In the genomic region with DNA sequence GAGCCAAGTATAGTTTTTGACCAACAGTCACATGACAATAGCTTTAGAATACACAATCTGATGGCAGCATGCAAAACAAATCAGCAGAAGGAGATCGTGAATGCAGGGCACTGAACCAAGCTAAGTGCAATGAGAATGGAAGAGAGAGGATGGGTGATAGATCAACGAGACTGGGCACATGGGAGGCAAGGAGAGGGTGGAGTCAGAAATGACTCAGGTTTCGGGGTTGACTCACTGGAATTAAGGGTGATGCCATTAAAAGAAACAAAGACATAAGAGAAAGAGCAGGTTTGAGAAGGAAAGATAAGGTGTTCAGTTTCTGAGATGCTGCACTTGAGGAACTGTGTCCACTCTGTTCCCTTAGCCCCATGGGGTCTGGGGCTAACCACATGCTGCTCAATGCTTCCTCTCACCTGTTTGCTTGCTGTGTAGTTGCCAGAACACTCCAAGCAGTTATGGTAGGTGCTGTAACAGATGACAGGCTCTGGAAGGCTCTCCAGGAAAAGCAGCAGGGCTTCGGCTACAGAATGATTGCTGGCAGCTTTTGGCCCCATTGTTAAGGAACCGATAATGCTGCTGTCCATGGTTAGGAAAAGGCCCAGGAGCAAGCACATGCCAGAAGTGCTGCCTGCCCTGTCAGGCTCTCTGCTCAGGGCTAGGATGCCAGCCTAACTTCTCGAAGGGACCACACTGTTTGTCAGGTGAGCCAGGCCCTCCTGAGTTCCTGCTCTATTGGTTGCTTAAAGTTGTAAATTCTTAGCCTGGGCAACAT, we compare ENCODE assay signal across 11 cellular contexts. TPM values are rescaled to one million over a fixed set of nuclear protein-coding genes. Genes with fewer than 3 reads are reported as not detected.
DNase-seq lines count a peak whose midpoint lies in the region; ATAC-seq and TF ChIP-seq lines count a peak whose summit lies in the region.
"Had no signal": no experiment of that assay in that cellular context is flagged by ENCODE, and none has a peak within 500 bp of the region (broad histone marks: within the 10 kb centered on the region; RNA-seq: fewer than 3 reads in every experiment).

No MANE protein-coding gene starts in this region.

- H3K9me3 ChIP-seq in CD4-positive, CD25-positive, alpha-beta regulatory T cell (ENCODE audit: control insufficient read depth in 2 of 2, low read length in 2 of 2) = no peaks in the 10 kb centered on the region
- no peaks in the 10 kb centered on the region for H3K9me3 ChIP-seq in smooth muscle cell (replicated peaks; ENCODE audit: low read depth)

- ATAC-seq in CD4-positive, CD25-positive, alpha-beta regulatory T cell (ENCODE audit: low read depth in 2 of 2) = no peak

- no peaks in the 10 kb centered on the region for H3K27me3 ChIP-seq in CD4-positive, CD25-positive, alpha-beta regulatory T cell (ENCODE audit: control insufficient read depth, insufficient read depth, low read length)
- H3K27me3 ChIP-seq in smooth muscle cell (ENCODE audit: low read depth) = no peaks in the 10 kb centered on the region

- H3K36me3 ChIP-seq in CD4-positive, CD25-positive, alpha-beta regulatory T cell (ENCODE audit: control insufficient read depth, insufficient read depth, low read length) = peaks cover 49% of the 10 kb centered on the region
- H3K36me3 ChIP-seq in smooth muscle cell (ENCODE audit: low read depth) = peaks cover 4% of the 10 kb centered on the region

- DNase-seq in CD4-positive, CD25-positive, alpha-beta regulatory T cell = no peak
- DNase-seq in HT1080 (ENCODE audit: low read depth) (peak; percentile 89), smooth muscle cell (lab: John Stamatoyannopoulos, UW; ENCODE audit: unreplicated experiment) (no peak), GDM1 (lab: John Stamatoyannopoulos, UW) (no peak), GF-D8 (lab: John Stamatoyannopoulos, UW) (no peak), NCI-H446 (lab: John Stamatoyannopoulos, UW) (no peak), glutamatergic neuron (no peak)
- DNase-seq: anterior cingulate cortex, NCI-H446 treated with DMSO at 0.1 percent for 48 hours had no signal

- TF ChIP-seq CTCF in smooth muscle cell (IDR thresholded peaks at IDR 0.05; ENCODE audit: borderline replicate concordance, insufficient read depth, poor library complexity, severe bottlenecking) = no peak
- no peak for TF ChIP-seq CTCF in glutamatergic neuron (IDR thresholded peaks at IDR 0.05; ENCODE audit: partially characterized antibody, unreplicated experiment)

- no peak overlapping the region for H3K9ac ChIP-seq in smooth muscle cell (ENCODE audit: low read depth)

- peaks cover 0 to 4% (median 0%) of the 10 kb centered on the region in 4 donors for H3K4me1 Mint-ChIP-seq in CD4-positive, CD25-positive, alpha-beta regulatory T cell
- H3K4me1 Mint-ChIP-seq in activated naive CD8-positive, alpha-beta T cell (ENCODE audit: low read depth) = peaks cover 6% of the 10 kb centered on the region
- no peaks in the 10 kb centered on the region for H3K4me1 Mint-ChIP-seq in glutamatergic neuron (ENCODE audit: low read depth, unreplicated experiment)

- H3K27me3 Mint-ChIP-seq in CD4-positive, CD25-positive, alpha-beta regulatory T cell = no peaks in the 10 kb centered on the region
- H3K27me3 Mint-ChIP-seq in activated naive CD8-positive, alpha-beta T cell = no peaks in the 10 kb centered on the region
- no peaks in the 10 kb centered on the region for H3K27me3 Mint-ChIP-seq in glutamatergic neuron (ENCODE audit: unreplicated experiment)

- no peak overlapping the region for H2AFZ ChIP-seq in smooth muscle cell (ENCODE audit: low read depth)

- H3K4me2 ChIP-seq in smooth muscle cell = no peak overlapping the region

- H3K36me3 Mint-ChIP-seq in CD4-positive, CD25-positive, alpha-beta regulatory T cell = peaks cover 40% of the 10 kb centered on the region
- peaks cover 9% of the 10 kb centered on the region for H3K36me3 Mint-ChIP-seq in activated naive CD8-positive, alpha-beta T cell
- H3K36me3 Mint-ChIP-seq in glutamatergic neuron (ENCODE audit: unreplicated experiment) = no peaks in the 10 kb centered on the region

- H3F3A ChIP-seq in smooth muscle cell (ENCODE audit: low read depth) = peaks cover 4% of the 10 kb centered on the region

- 89% methylated on average over 6 of the region's 6 CpGs for WGBS in smooth muscle cell (ENCODE audit: low lambda C conversion rate)

- H3K27ac Mint-ChIP-seq in CD4-positive, CD25-positive, alpha-beta regulatory T cell = peak overlapping the region in 2 of 3 donors; percentile 3 to 70
- peak overlapping the region; percentile 51 for H3K27ac Mint-ChIP-seq in activated naive CD8-positive, alpha-beta T cell
- no peak overlapping the region for H3K27ac Mint-ChIP-seq in glutamatergic neuron (ENCODE audit: unreplicated experiment)
- H3K27ac Mint-ChIP-seq: T-helper 1 cell treated with Interleukin-12 subunit alpha and Interleukin-12 subunit beta and Interleukin-4 antibody, amounts not matched to agents 30 μg/mL and 1 μg/mL, for 36 hours had no signal

- H3K4me3 ChIP-seq in CD4-positive, CD25-positive, alpha-beta regulatory T cell (ENCODE audit: low read depth, low read length) = no peak overlapping the region
- H3K4me3 ChIP-seq in smooth muscle cell = no peak overlapping the region

- no peaks in the 10 kb centered on the region for H3K9me3 Mint-ChIP-seq in CD4-positive, CD25-positive, alpha-beta regulatory T cell
- no peaks in the 10 kb centered on the region for H3K9me3 Mint-ChIP-seq in activated naive CD8-positive, alpha-beta T cell (ENCODE audit: low read depth)
- no peaks in the 10 kb centered on the region for H3K9me3 Mint-ChIP-seq in glutamatergic neuron (ENCODE audit: unreplicated experiment)
- H3K9me3 Mint-ChIP-seq: T-helper 1 cell treated with Interleukin-12 subunit alpha and Interleukin-12 subunit beta and Interleukin-4 antibody, amounts not matched to agents 30 μg/mL and 1 μg/mL, for 36 hours had no signal

- no peak overlapping the region for H3K27ac ChIP-seq in CD4-positive, CD25-positive, alpha-beta regulatory T cell (ENCODE audit: insufficient read depth, low read length, poor library complexity, severe bottlenecking)
- peak overlapping the region; percentile 65 for H3K27ac ChIP-seq in smooth muscle cell (ENCODE audit: low read depth)

- H3K79me2 ChIP-seq in smooth muscle cell (ENCODE audit: low read depth) = no peaks in the 10 kb centered on the region

- no peaks in the 10 kb centered on the region for H4K20me1 ChIP-seq in smooth muscle cell (ENCODE audit: low read depth)

- H3K4me1 ChIP-seq in CD4-positive, CD25-positive, alpha-beta regulatory T cell (ENCODE audit: control insufficient read depth, insufficient read depth, low read length, poor library complexity, severe bottlenecking) = peaks cover under 1% of the 10 kb centered on the region
- no peaks in the 10 kb centered on the region for H3K4me1 ChIP-seq in smooth muscle cell (ENCODE audit: low read depth)

- H3K4me3 Mint-ChIP-seq in CD4-positive, CD25-positive, alpha-beta regulatory T cell = peak overlapping the region in 1 of 4 donors; percentile 48
- no peak overlapping the region for H3K4me3 Mint-ChIP-seq in activated naive CD8-positive, alpha-beta T cell
- H3K4me3 Mint-ChIP-seq in glutamatergic neuron (ENCODE audit: unreplicated experiment) = no peak overlapping the region
- H3K4me3 Mint-ChIP-seq: T-helper 1 cell treated with Interleukin-12 subunit alpha and Interleukin-12 subunit beta and Interleukin-4 antibody, amounts not matched to agents 30 μg/mL and 1 μg/mL, for 36 hours had no signal

RNA-seq across cellular contexts. Expression of a gene that starts 6.1 kb away (rescaled TPM):
- total RNA-seq in CD4-positive, CD25-positive, alpha-beta regulatory T cell = 34.1 TPM
- 10 to 100 TPM; 16.3 to 22.9 (median 18.7) TPM for polyA plus RNA-seq in CD4-positive, CD25-positive, alpha-beta regulatory T cell
- total RNA-seq in HT1080 (2014; rRNA removed; shearing (Covaris generic)) = 2.4 and 3.1 TPM in 2 replicates
- polyA plus RNA-seq in HT1080 (2015; cell fraction: cytosol; rRNA removed) = 4.2 and 5.3 TPM in 2 replicates
- 6.3 and 6.7 TPM in 2 replicates for polyA plus RNA-seq in HT1080 (2015; cell fraction: nucleus; rRNA removed)
- 5.3 and 25.9 TPM in 2 replicates for total RNA-seq in smooth muscle cell
- 6.8 and 8.1 TPM in 2 replicates for polyA plus RNA-seq in smooth muscle cell
- 15.5 TPM for total RNA-seq in glutamatergic neuron (ENCODE audit: unreplicated experiment)

RNA-seq across cellular contexts. Expression of a gene that starts 57.5 kb away (rescaled TPM):
- total RNA-seq in CD4-positive, CD25-positive, alpha-beta regulatory T cell = 28.2 TPM
- polyA plus RNA-seq in CD4-positive, CD25-positive, alpha-beta regulatory T cell = 10 to 100 TPM; 17.3 to 26.6 (median 19.8) TPM
- total RNA-seq in HT1080 (2014; rRNA removed; shearing (Covaris generic)) = 65.5 and 67.4 TPM in 2 replicates
- 44.1 and 51.0 TPM in 2 replicates for polyA plus RNA-seq in HT1080 (2015; cell fraction: cytosol; rRNA removed)
- polyA plus RNA-seq in HT1080 (2015; cell fraction: nucleus; rRNA removed) = 25.7 TPM in 2 replicates
- total RNA-seq in smooth muscle cell (29.6 and 39.9 TPM in 2 replicates), glutamatergic neuron (ENCODE audit: unreplicated experiment) (14.9 TPM)
- 46.0 and 46.4 TPM in 2 replicates for polyA plus RNA-seq in smooth muscle cell

RNA-seq across cellular contexts. Expression of a gene that starts 57.9 kb away (rescaled TPM):
- total RNA-seq in CD4-positive, CD25-positive, alpha-beta regulatory T cell = 13.7 TPM
- polyA plus RNA-seq in CD4-positive, CD25-positive, alpha-beta regulatory T cell = 10 to 100 TPM; 22.9 to 31.9 (median 26.6) TPM
- 70.7 and 79.1 TPM in 2 replicates for total RNA-seq in HT1080 (2014; rRNA removed; shearing (Covaris generic))
- 35.0 and 48.0 TPM in 2 replicates for polyA plus RNA-seq in HT1080 (2015; cell fraction: cytosol; rRNA removed)
- polyA plus RNA-seq in HT1080 (2015; cell fraction: nucleus; rRNA removed) = 18.9 and 23.8 TPM in 2 replicates
- total RNA-seq in smooth muscle cell = 56.4 and 57.8 TPM in 2 replicates
- 140 and 143 TPM in 2 replicates for polyA plus RNA-seq in smooth muscle cell
- total RNA-seq in glutamatergic neuron (ENCODE audit: unreplicated experiment) = 57.3 TPM
